Comparison of ENCODE assay signal across 20 cellular contexts in the genomic region with DNA sequence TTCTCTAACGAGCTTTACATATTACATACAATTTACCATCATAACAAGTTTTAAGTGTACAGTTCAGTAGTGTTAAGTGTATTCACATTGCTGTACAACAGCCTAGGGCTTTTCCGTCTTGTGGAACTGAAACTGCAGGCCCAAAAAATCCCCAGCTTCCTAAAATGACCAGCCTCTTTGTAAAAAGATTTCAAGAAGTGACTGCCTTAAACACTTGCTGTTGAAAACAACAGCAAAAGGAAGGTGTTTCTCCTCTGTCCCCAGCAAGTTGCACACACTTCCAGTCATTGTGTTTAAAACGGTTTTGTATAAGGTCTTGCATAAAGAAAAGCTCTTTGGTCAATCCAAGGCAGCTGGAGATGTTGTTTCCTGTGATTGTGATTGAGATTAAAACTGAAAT. TPM values are rescaled to one million over a fixed set of nuclear protein-coding genes. Genes with fewer than 3 reads are reported as not detected.
A peak's percentile ranks its signal among the peaks of the same experiment; 100 is the strongest.
DNase-seq lines count a peak whose midpoint lies in the region; ATAC-seq, FAIRE-seq and TF ChIP-seq lines count a peak whose summit lies in the region.
"Had no signal": no experiment of that assay in that cellular context is flagged by ENCODE, and none has a peak within 500 bp of the region (broad histone marks: within the 10 kb centered on the region; RNA-seq: fewer than 3 reads in every experiment).

No MANE protein-coding gene starts in this region.

- FAIRE-seq in GM12891 (lab: Jason Lieb, UNC) (peak; percentile 41), GM19239 (lab: Jason Lieb, UNC) (no peak)
- FAIRE-seq: G401.6 had no signal

- H3K4me3 ChIP-seq in OCI-LY3 (ENCODE audit: low read length), result peak overlapping the region; percentile 22
- no peak overlapping the region for H3K4me3 ChIP-seq in psoas muscle
- H3K4me3 ChIP-seq: ovary, smooth muscle cell, testis had no signal

- H3K27ac ChIP-seq in OCI-LY3 (ENCODE audit: low read length), result peak overlapping the region; percentile 74
- peak overlapping the region; percentile 53 for H3K27ac ChIP-seq in psoas muscle
- H3K27ac ChIP-seq: ovary, testis had no signal

- H3K4me2 ChIP-seq in OCI-LY3 (ENCODE audit: low read length), result peak overlapping the region; percentile 64
- H3K4me2 ChIP-seq: smooth muscle cell had no signal

- TF ChIP-seq CTCF in OCI-LY3 (IDR thresholded peaks at IDR 0.05; ENCODE audit: low read depth, low read length), result no peak
- no peak for TF ChIP-seq CTCF in psoas muscle (IDR thresholded peaks at IDR 0.05)
- no peak for TF ChIP-seq CTCF in omental fat pad (IDR thresholded peaks at IDR 0.05)

- DNase-seq in GM12891 (ENCODE audit: insufficient read length, low spot score), result no peak
- no peak for DNase-seq in psoas muscle
- no peak for DNase-seq in GF-D8 (lab: John Stamatoyannopoulos, UW)
- DNase-seq in omental fat pad (ENCODE audit: low spot score), result no peak
- no peak for DNase-seq in GM19239 (ENCODE audit: insufficient read length, low spot score)
- DNase-seq: activated CD4-positive, alpha-beta T cell treated with anti-CD3 and anti-CD28 coated beads for 48 hours; activated CD8-positive, alpha-beta memory T cell treated with anti-CD3 and anti-CD28 coated beads, Interleukin-2, amount 50 U/mL, for 48 hours; activated naive CD4-positive, alpha-beta T cell; aorta; BE2C; HCEC 1CT; NCI-H1694 treated with DMSO at 0.1 percent for 48 hours; NCI-H446; ovary; T-helper 9 cell; testis had no signal

- ATAC-seq in GM21529 (IDR thresholded peaks at IDR 0.05; ENCODE audit: unreplicated experiment) (peak; percentile 59), psoas muscle (no peak), omental fat pad (ENCODE audit: low FRiP score) (no peak)

- H3K27me3 ChIP-seq in OCI-LY3 (ENCODE audit: low read depth, low read length) (no peaks in the 10 kb centered on the region), psoas muscle (ENCODE audit: insufficient read depth in 3 of 3, low read length in 2 of 3) (no peaks in the 10 kb centered on the region)
- H3K27me3 ChIP-seq: BE2C, ovary, testis had no signal

- intact Hi-C loops in psoas muscle (cut with DNase I), result no loop called here

- peaks cover 21% of the 10 kb centered on the region for H3K4me1 ChIP-seq in OCI-LY3 (ENCODE audit: low read length)
- no peaks in the 10 kb centered on the region for H3K4me1 ChIP-seq in psoas muscle
- H3K4me1 ChIP-seq: BE2C, testis had no signal

- H3K36me3 ChIP-seq in OCI-LY3 (replicated peaks; ENCODE audit: low read depth, low read length), result no peaks in the 10 kb centered on the region
- no peaks in the 10 kb centered on the region for H3K36me3 ChIP-seq in psoas muscle (ENCODE audit: insufficient read depth in 1 of 2, low read depth in 1 of 2)
- H3K36me3 ChIP-seq: BE2C, ovary had no signal

- H4K20me1 ChIP-seq in OCI-LY3 (ENCODE audit: insufficient read depth, low read length), result no peaks in the 10 kb centered on the region

- no peak overlapping the region for H2AFZ ChIP-seq in OCI-LY3 (ENCODE audit: low read depth, low read length)

- TF ChIP-seq POLR2A in GM12891 (IDR thresholded peaks at IDR 0.05; ENCODE audit: low read depth, low read length), result no peak

- H3K79me2 ChIP-seq in OCI-LY3 (ENCODE audit: low read length), result no peaks in the 10 kb centered on the region

- WGBS in psoas muscle, 3 donors, result 53 to 58% (median 57%) methylated on average over 3 of the region's 3 CpGs

- H3K9me3 ChIP-seq in OCI-LY3 (ENCODE audit: insufficient read depth, low read length) (no peaks in the 10 kb centered on the region), psoas muscle (no peaks in the 10 kb centered on the region)
- H3K9me3 ChIP-seq: BE2C, ovary, testis had no signal

- no peak overlapping the region for H3K9ac ChIP-seq in OCI-LY3 (ENCODE audit: low read length)

TF ChIP-seq in GM12891, 5 proteins besides CTCF, POLR2A, EP300 and RAD21:
- no peak for TF ChIP-seq POU2F2 (IDR thresholded peaks at IDR 0.05; ENCODE audit: low read depth, low read length)
- no peak for TF ChIP-seq TAF1 (IDR thresholded peaks at IDR 0.05; ENCODE audit: low read depth, low read length)
- peak; percentile 85 for TF ChIP-seq SPI1 (IDR thresholded peaks at IDR 0.05; ENCODE audit: low read depth, low read length)

RNA-seq across cellular contexts. Expression of a gene that starts 16.0 kb away (rescaled TPM):
- 19.4 TPM for polyA plus RNA-seq in GM12891 (2012; ENCODE audit: low read depth, missing spikeins)
- total RNA-seq in psoas muscle (1 to 10 TPM; 2.1 to 4.1 (median 3.8) TPM), omental fat pad (100 to 1,000 TPM in 1 of 4 donors, 10 to 100 TPM in 3; 19.2 to 250 (median 39.1) TPM)
- polyA plus RNA-seq in psoas muscle, result 1 to 10 TPM; 1.7 to 3.3 (median 1.9) TPM

RNA-seq across cellular contexts. Expression of a gene that starts 44.9 kb away (rescaled TPM):
- polyA plus RNA-seq in GM12891 (2012; ENCODE audit: low read depth, missing spikeins), result 35.5 TPM
- 10 to 100 TPM; 11.3 to 33.8 (median 26.3) TPM for total RNA-seq in psoas muscle
- polyA plus RNA-seq in psoas muscle, result 10 to 100 TPM; 12.7 to 36.6 (median 21.2) TPM
- total RNA-seq in omental fat pad, result 100 to 1,000 TPM in 1 of 4 donors, 10 to 100 TPM in 3; 66.9 to 126 (median 81.6) TPM

RNA-seq across cellular contexts. Expression of a gene that starts 58.3 kb away (rescaled TPM):
- polyA plus RNA-seq in GM12891 (2012; ENCODE audit: low read depth, missing spikeins), result 2.9 TPM
- total RNA-seq in psoas muscle (1 to 10 TPM; 1.4 to 5.3 (median 2.0) TPM), omental fat pad (10 to 100 TPM; 11.5 to 45.4 (median 26.3) TPM)
- polyA plus RNA-seq in psoas muscle, result 1 to 10 TPM in 2 of 3 donors, under 1 TPM in 1; 0.56 to 1.4 (median 1.2) TPM
